In genomic region chr4:11949355-11949754, GRCh38 we compare ENCODE assay signal across 37 cellular contexts.
"Had no signal": no experiment of that assay in that cellular context is flagged by ENCODE, and none has a peak within 500 bp of the region (broad histone marks: within the 10 kb centered on the region; RNA-seq: fewer than 3 reads in every experiment).

No MANE protein-coding gene starts in this region.

- H3K36me3 ChIP-seq: ascending aorta, cardiac muscle cell, MG63, WERI-Rb-1 had no signal

- H3K27me3 ChIP-seq: ascending aorta, cardiac muscle cell, MG63 had no signal

- DNase-seq: activated CD4-positive, alpha-beta T cell treated with anti-CD3 and anti-CD28 coated beads for 1 hour; activated CD4-positive, alpha-beta T cell treated with anti-CD3 and anti-CD28 coated beads, Interleukin-2, amount 10 ng/mL, durations not matched to agents 24 days and 14 days; activated CD4-positive, alpha-beta T cell treated with anti-CD3 and anti-CD28 coated beads, Interleukin-2, amount 50 U/mL, for 4 hours; activated CD4-positive, CD25-positive, alpha-beta regulatory T cell; activated CD8-positive, alpha-beta T cell treated with anti-CD3 and anti-CD28 coated beads for 36 hours; activated effector memory CD4-positive, alpha-beta T cell treated with anti-CD3 and anti-CD28 coated beads, Interleukin-2, amount 50 U/mL, for 16 hours; activated naive CD4-positive, alpha-beta T cell; activated naive CD4-positive, alpha-beta T cell treated with anti-CD3 and anti-CD28 coated beads, Interleukin-2, amount 50 U/mL, for 16 hours; activated naive CD8-positive, alpha-beta T cell treated with anti-CD3 and anti-CD28 coated beads for 36 hours; activated T-cell treated with anti-CD3 and anti-CD28 coated beads, Interleukin-2, amount 50 U/mL, for 1 hour; activated T-cell treated with anti-CD3 and anti-CD28 coated beads, Interleukin-2, amount 50 U/mL, for 72 hours; amygdala; Kasumi-1; KG1; MG63; NCI-H1092; NCI-H1436 treated with DMSO at 0.1 percent for 48 hours; NCI-H1694 treated with DMSO at 0.1 percent for 48 hours; NCI-H2029; NCI-H2171; NCI-H510A; NCI-H526; NCI-H748 treated with DMSO at 0.1 percent for 48 hours; NK-92 treated with Interleukin-12 subunit alpha and Interleukin-12 subunit beta, amount 100 ng/mL, for 24 hours; PC-9; SIG-M5; T-helper 1 cell; T-helper 2 cell; T1000; WERI-Rb-1 had no signal

- H2AFZ ChIP-seq: PC-9 had no signal

- H3K9me3 ChIP-seq: ascending aorta, MG63 had no signal

- H3K4me3 ChIP-seq: ascending aorta, cardiac muscle cell, MG63, PC-9 had no signal

- FAIRE-seq: RCC 7860 had no signal

- H3K4me1 ChIP-seq: ascending aorta had no signal

- H3K4me2 ChIP-seq: PC-9 had no signal

- H3K27ac ChIP-seq: ascending aorta, cardiac muscle cell, PC-9, RWPE1, WERI-Rb-1 had no signal

- ATAC-seq: activated CD8-positive, alpha-beta T cell treated with anti-CD3 and anti-CD28 coated beads for 36 hours; activated T-cell treated with anti-CD3 and anti-CD28 coated beads, Interleukin-2, amount 50 U/mL, for 72 hours; activated T-helper 17 cell treated with anti-CD3 and anti-CD28 coated beads, Interleukin-2, amount 50 U/mL, for 72 hours; Right ventricle myocardium inferior; SK-N-SH treated with all-trans-retinoic acid at 6 μM for 48 hours had no signal
